In the genomic region with DNA sequence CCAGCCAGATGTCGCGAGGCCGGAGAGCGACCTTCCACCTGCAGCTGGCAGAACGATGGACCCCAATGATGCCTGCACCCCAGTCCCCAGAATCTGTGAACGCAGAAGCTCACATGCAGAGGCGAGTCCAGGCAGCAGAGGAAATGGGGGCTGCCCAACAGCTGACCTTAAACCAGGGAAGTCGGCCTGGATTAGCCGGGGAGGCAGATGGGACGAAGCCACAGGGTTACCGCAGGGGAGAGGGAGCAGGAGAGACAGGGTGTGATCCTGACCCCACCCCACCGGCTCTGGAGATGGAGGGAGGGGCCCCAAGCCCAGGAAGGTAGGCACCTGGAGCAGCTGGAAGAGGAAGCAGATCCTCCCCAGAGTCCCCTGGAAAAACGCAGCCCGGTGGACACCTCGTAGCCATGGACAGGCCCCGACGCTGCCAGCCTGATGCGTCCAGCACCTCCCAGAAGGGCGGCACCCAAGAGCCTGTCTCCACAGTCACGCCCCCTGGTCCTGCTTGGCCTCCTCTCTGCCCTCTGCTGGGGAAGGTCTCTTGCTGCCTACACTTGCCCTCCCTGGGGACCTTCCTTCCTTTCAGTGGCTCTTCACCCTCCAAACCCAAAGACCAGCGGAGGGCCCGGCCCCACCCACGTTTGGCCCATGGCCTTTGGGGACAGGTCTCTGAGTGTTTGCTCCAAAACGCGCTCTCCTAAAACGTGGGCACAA, we compare ENCODE assay signal across 8 cellular contexts. TPM values are rescaled to one million over a fixed set of nuclear protein-coding genes. Genes with fewer than 3 reads are reported as not detected.
DNase-seq lines count a peak whose midpoint lies in the region; ATAC-seq and TF ChIP-seq lines count a peak whose summit lies in the region.

No MANE protein-coding gene starts in this region.

- H3K9me3 Mint-ChIP-seq in mesothelial cell of epicardium, result no peaks in the 10 kb centered on the region

- TF ChIP-seq CTCF in neutrophil (IDR thresholded peaks at IDR 0.05) (peak; percentile 43), mesothelial cell of epicardium (IDR thresholded peaks at IDR 0.05; ENCODE audit: unreplicated experiment) (no peak)

- H3K4me3 Mint-ChIP-seq in mesothelial cell of epicardium, result no peak overlapping the region

- H3K36me3 Mint-ChIP-seq in mesothelial cell of epicardium, result no peaks in the 10 kb centered on the region

- H3K4me1 ChIP-seq in neutrophil (ENCODE audit: control insufficient read depth in 1 of 2, insufficient read depth in 1 of 2, low read depth in 1 of 2, low read length in 1 of 2), result peaks cover 5 to 40% of the 10 kb centered on the region in 2 experiments

- ATAC-seq in GM21576 (IDR thresholded peaks at IDR 0.05; ENCODE audit: unreplicated experiment) (no peak), GM18870 (IDR thresholded peaks at IDR 0.05; ENCODE audit: unreplicated experiment) (no peak)

- no peak overlapping the region for H3K27ac ChIP-seq in neutrophil

- no peak overlapping the region for H3K4me3 ChIP-seq in neutrophil (ENCODE audit: low read depth in 1 of 2, low read length in 1 of 2)

- no peaks in the 10 kb centered on the region for H3K9me3 ChIP-seq in neutrophil

- H3K27me3 ChIP-seq in neutrophil, result no peaks in the 10 kb centered on the region

- H3K36me3 ChIP-seq in neutrophil, result no peaks in the 10 kb centered on the region

- DNase-seq in stimulated activated naive CD4-positive, alpha-beta T cell treated with Interleukin-2 at 50 U/mL for 16 hours (lab: John Stamatoyannopoulos, UW), result peak; percentile 37
- DNase-seq in stimulated activated naive CD4-positive, alpha-beta T cell (lab: John Stamatoyannopoulos, UW), result no peak
- peak; percentile 33 for DNase-seq in NOMO-1 (lab: John Stamatoyannopoulos, UW; ENCODE audit: unreplicated experiment in 2 of 2)
- DNase-seq in activated naive CD4-positive, alpha-beta T cell treated with anti-CD3 and anti-CD28 coated beads, Interleukin-2, amount 50 U/mL, for 16 hours, result peak; percentile 40
- DNase-seq in mesothelial cell of epicardium (ENCODE audit: low spot score in 2 of 2, unreplicated experiment in 2 of 2), result no peak

- no peak overlapping the region for H3K27ac Mint-ChIP-seq in mesothelial cell of epicardium

- H3K27me3 Mint-ChIP-seq in mesothelial cell of epicardium (ENCODE audit: low read depth), result no peaks in the 10 kb centered on the region

- no peaks in the 10 kb centered on the region for H3K4me1 Mint-ChIP-seq in mesothelial cell of epicardium

RNA-seq across cellular contexts. Expression of gene PIEZO1, which starts 37.3 kb away (rescaled TPM):
- 148 to 160 TPM (median 151 TPM) in 3 replicates for total RNA-seq in mesothelial cell of epicardium

RNA-seq across cellular contexts. Expression of gene CTU2, which starts 41.4 kb away (rescaled TPM):
- 22.2 to 28.2 TPM (median 22.2 TPM) in 3 replicates for total RNA-seq in mesothelial cell of epicardium

RNA-seq across cellular contexts. Expression of gene RNF166, which starts 41.5 kb away (rescaled TPM):
- total RNA-seq in mesothelial cell of epicardium, result 20.9 to 22.9 TPM (median 21.4 TPM) in 3 replicates

RNA-seq across cellular contexts. Expression of gene CDT1, which starts 55.8 kb away (rescaled TPM):
- 14.1 to 15.9 TPM (median 14.6 TPM) in 3 replicates for total RNA-seq in mesothelial cell of epicardium

Comparison
In these comparisons a context has a peak if more than half of its experiments do, and no peak if none do; other contexts are left out.
1. DNase-seq: peak in stimulated activated naive CD4-positive, alpha-beta T cell treated with Interleukin-2 at 50 U/mL for 16 hours (single experiment), NOMO-1 (2 of 2) and activated naive CD4-positive, alpha-beta T cell treated with anti-CD3 and anti-CD28 coated beads, Interleukin-2, amount 50 U/mL, for 16 hours (single experiment); none in stimulated activated naive CD4-positive, alpha-beta T cell (0 of 6) and mesothelial cell of epicardium (0 of 2).